ENCODE assay signal across 7 cellular contexts in genomic region chr11:70061734-70062133, GRCh38. TPM values are rescaled to one million over a fixed set of nuclear protein-coding genes. Genes with fewer than 3 reads are reported as not detected.
"Had no signal": no experiment of that assay in that cellular context is flagged by ENCODE, and none has a peak within 500 bp of the region (broad histone marks: within the 10 kb centered on the region; RNA-seq: fewer than 3 reads in every experiment).

No MANE protein-coding gene starts in this region.

- H3K9me3 Mint-ChIP-seq: GM23338 had no signal

- H3K27ac ChIP-seq: HL-60 had no signal

- H3K4me3 ChIP-seq: GM23338 had no signal

- H3K4me3 Mint-ChIP-seq: GM23338, H9, HFFc6 had no signal

- H3K4me2 ChIP-seq: GM23338 had no signal

- DNase-seq: HCEC 1CT, HFFc6, IMR-90, KBM-7 had no signal

- ATAC-seq: GM23338 had no signal

- H2AFZ ChIP-seq: GM23338 had no signal

- H3K27ac Mint-ChIP-seq: GM23338, H9, HFFc6 had no signal

RNA-seq across cellular contexts. Expression of gene ANO1, which starts 16.4 kb away (rescaled TPM):
- total RNA-seq: HFFc6 had no signal
